Comparison of ENCODE assay signal across 1 cellular context in the genomic region with DNA sequence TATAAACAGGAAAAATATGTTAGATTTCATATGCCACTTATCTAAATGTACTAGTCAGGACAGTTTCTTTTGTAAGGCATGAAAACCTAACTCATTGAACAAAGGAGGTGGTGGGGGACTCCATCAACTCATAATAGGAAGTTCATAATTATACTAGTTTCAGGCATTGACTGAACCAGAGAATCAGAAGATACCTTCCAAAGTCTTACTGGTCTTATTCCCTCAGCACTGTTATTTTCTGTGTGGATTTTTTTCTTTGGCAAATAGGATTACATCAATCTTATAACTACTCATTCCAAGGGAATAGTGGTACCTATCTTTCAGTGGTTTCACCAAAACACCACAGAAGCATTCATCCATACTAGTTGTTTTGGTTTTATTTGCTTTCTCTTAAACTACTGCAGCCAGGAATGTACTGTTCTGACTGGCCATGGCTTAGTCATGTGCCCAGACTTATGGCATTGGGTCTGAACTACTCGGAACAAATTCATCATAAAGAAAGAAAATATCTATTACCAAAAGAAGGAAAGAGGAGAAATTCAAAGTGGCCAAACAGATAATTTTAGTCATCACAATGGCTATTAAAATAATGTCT.
TF ChIP-seq lines count a peak whose summit lies in the region.

No MANE protein-coding gene starts in this region.

TF ChIP-seq in GM23338, 12 proteins besides CTCF, POLR2A, EP300 and RAD21 (continued from another document):
- TF ChIP-seq, protein P1, sequence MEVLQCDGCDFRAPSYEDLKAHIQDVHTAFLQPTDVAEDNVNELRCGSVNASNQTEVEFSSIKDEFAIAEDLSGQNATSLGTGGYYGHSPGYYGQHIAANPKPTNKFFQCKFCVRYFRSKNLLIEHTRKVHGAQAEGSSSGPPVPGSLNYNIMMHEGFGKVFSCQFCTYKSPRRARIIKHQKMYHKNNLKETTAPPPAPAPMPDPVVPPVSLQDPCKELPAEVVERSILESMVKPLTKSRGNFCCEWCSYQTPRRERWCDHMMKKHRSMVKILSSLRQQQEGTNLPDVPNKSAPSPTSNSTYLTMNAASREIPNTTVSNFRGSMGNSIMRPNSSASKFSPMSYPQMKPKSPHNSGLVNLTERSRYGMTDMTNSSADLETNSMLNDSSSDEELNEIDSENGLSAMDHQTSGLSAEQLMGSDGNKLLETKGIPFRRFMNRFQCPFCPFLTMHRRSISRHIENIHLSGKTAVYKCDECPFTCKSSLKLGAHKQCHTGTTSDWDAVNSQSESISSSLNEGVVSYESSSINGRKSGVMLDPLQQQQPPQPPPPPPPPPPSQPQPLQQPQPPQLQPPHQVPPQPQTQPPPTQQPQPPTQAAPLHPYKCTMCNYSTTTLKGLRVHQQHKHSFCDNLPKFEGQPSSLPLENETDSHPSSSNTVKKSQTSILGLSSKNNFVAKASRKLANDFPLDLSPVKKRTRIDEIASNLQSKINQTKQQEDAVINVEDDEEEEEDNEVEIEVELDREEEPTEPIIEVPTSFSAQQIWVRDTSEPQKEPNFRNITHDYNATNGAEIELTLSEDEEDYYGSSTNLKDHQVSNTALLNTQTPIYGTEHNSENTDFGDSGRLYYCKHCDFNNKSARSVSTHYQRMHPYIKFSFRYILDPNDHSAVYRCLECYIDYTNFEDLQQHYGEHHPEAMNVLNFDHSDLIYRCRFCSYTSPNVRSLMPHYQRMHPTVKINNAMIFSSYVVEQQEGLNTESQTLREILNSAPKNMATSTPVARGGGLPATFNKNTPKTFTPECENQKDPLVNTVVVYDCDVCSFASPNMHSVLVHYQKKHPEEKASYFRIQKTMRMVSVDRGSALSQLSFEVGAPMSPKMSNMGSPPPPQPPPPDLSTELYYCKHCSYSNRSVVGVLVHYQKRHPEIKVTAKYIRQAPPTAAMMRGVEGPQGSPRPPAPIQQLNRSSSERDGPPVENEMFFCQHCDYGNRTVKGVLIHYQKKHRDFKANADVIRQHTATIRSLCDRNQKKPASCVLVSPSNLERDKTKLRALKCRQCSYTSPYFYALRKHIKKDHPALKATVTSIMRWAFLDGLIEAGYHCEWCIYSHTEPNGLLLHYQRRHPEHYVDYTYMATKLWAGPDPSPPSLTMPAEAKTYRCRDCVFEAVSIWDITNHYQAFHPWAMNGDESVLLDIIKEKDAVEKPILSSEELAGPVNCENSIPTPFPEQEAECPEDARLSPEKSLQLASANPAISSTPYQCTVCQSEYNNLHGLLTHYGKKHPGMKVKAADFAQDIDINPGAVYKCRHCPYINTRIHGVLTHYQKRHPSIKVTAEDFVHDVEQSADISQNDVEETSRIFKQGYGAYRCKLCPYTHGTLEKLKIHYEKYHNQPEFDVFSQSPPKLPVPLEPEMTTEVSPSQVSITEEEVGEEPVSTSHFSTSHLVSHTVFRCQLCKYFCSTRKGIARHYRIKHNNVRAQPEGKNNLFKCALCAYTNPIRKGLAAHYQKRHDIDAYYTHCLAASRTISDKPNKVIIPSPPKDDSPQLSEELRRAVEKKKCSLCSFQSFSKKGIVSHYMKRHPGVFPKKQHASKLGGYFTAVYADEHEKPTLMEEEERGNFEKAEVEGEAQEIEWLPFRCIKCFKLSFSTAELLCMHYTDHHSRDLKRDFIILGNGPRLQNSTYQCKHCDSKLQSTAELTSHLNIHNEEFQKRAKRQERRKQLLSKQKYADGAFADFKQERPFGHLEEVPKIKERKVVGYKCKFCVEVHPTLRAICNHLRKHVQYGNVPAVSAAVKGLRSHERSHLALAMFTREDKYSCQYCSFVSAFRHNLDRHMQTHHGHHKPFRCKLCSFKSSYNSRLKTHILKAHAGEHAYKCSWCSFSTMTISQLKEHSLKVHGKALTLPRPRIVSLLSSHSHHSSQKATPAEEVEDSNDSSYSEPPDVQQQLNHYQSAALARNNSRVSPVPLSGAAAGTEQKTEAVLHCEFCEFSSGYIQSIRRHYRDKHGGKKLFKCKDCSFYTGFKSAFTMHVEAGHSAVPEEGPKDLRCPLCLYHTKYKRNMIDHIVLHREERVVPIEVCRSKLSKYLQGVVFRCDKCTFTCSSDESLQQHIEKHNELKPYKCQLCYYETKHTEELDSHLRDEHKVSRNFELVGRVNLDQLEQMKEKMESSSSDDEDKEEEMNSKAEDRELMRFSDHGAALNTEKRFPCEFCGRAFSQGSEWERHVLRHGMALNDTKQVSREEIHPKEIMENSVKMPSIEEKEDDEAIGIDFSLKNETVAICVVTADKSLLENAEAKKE (CRISPR knock-in tag; IDR thresholded peaks at IDR 0.05): no peak
- TF ChIP-seq ZNF114 (CRISPR knock-in tag; IDR thresholded peaks at IDR 0.05) (no peak), POLR2AphosphoS5 (IDR thresholded peaks at IDR 0.05; ENCODE audit: low read depth) (no peak), ZNF331 (CRISPR knock-in tag; IDR thresholded peaks at IDR 0.05; ENCODE audit: low read depth) (no peak), JUNB (IDR thresholded peaks at IDR 0.05; ENCODE audit: unreplicated experiment) (no peak), NANOG (IDR thresholded peaks at IDR 0.05; ENCODE audit: borderline replicate concordance) (no peak), EZH2 (IDR thresholded peaks at IDR 0.05; ENCODE audit: low read depth, unreplicated experiment) (no peak), CREB1 (CRISPR knock-in tag; IDR thresholded peaks at IDR 0.05; ENCODE audit: low read depth) (no peak), STAT1 (IDR thresholded peaks at IDR 0.05; ENCODE audit: unreplicated experiment) (no peak), EZH2phosphoT487 (IDR thresholded peaks at IDR 0.05; ENCODE audit: unreplicated experiment) (no peak)
- TF ChIP-seq, protein P2, sequence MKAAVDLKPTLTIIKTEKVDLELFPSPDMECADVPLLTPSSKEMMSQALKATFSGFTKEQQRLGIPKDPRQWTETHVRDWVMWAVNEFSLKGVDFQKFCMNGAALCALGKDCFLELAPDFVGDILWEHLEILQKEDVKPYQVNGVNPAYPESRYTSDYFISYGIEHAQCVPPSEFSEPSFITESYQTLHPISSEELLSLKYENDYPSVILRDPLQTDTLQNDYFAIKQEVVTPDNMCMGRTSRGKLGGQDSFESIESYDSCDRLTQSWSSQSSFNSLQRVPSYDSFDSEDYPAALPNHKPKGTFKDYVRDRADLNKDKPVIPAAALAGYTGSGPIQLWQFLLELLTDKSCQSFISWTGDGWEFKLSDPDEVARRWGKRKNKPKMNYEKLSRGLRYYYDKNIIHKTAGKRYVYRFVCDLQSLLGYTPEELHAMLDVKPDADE (IDR thresholded peaks at IDR 0.05): no peak
